1 cellular context compared by ENCODE assay signal in genomic region chr2:222708274-222708710, GRCh38.
A peak's percentile ranks its signal among the peaks of the same experiment; 100 is the strongest.
TF ChIP-seq lines count a peak whose summit lies in the region.

No MANE protein-coding gene starts in this region.

TF ChIP-seq in HepG2, 621 proteins besides CTCF, POLR2A, EP300 and RAD21 (continued from another document and continues in another):
- TF ChIP-seq SOX6 (IDR thresholded peaks at IDR 0.05) (no peak), SOX6 (CRISPR knock-in tag; IDR thresholded peaks at IDR 0.05) (peak; percentile 66; the same call in 1 of the 2 replicates), ZFP36L2 (CRISPR knock-in tag; IDR thresholded peaks at IDR 0.05) (no peak), ZNF382 (CRISPR knock-in tag; IDR thresholded peaks at IDR 0.05; ENCODE audit: borderline replicate concordance) (no peak), ZFP41 (CRISPR knock-in tag; IDR thresholded peaks at IDR 0.05; ENCODE audit: borderline replicate concordance) (0 out of 2 replicates have a peak, but pooled peaks have one; percentile 2), ZIK1 (CRISPR knock-in tag; IDR thresholded peaks at IDR 0.05; ENCODE audit: borderline replicate concordance, low read depth) (no peak), NR1H2 (CRISPR knock-in tag; IDR thresholded peaks at IDR 0.05; ENCODE audit: borderline replicate concordance, low read depth) (no peak), ZBTB38 (CRISPR knock-in tag; IDR thresholded peaks at IDR 0.05) (peak; percentile 79; the same call in 1 of the 2 replicates), SMAD3 (CRISPR knock-in tag; IDR thresholded peaks at IDR 0.05) (no peak), ZNF556 (CRISPR knock-in tag; IDR thresholded peaks at IDR 0.05; ENCODE audit: borderline replicate concordance) (no peak; the same call in 1 of the 2 replicates), ZNF354B (CRISPR knock-in tag; IDR thresholded peaks at IDR 0.05) (no peak), ZNF687 (CRISPR knock-in tag; IDR thresholded peaks at IDR 0.05) (peak; percentile 62), LCORL (IDR thresholded peaks at IDR 0.05) (peak; percentile 51; the same call in 1 of the 2 replicates), LCORL (CRISPR knock-in tag; IDR thresholded peaks at IDR 0.05) (peak; percentile 78; the same call in 1 of the 2 replicates), ZNF136 (CRISPR knock-in tag; IDR thresholded peaks at IDR 0.05; ENCODE audit: low read depth) (no peak), WIZ (CRISPR knock-in tag; IDR thresholded peaks at IDR 0.05) (no peak), DDIT3 (CRISPR knock-in tag; IDR thresholded peaks at IDR 0.05) (no peak), NFIB (CRISPR knock-in tag; IDR thresholded peaks at IDR 0.05; ENCODE audit: borderline replicate concordance) (no peak), ZNF614 (CRISPR knock-in tag; IDR thresholded peaks at IDR 0.05; ENCODE audit: borderline replicate concordance) (0 out of 2 replicates have a peak, but pooled peaks have one; percentile 32), LBX2 (CRISPR knock-in tag; IDR thresholded peaks at IDR 0.05; ENCODE audit: borderline replicate concordance) (no peak), ZNF639 (CRISPR knock-in tag; conservative IDR thresholded peaks at IDR 0.05) (no peak), TAF1 (CRISPR knock-in tag; IDR thresholded peaks at IDR 0.05) (no peak), ZNF550 (CRISPR knock-in tag; IDR thresholded peaks at IDR 0.05; ENCODE audit: borderline replicate concordance) (no peak), ZNF225 (CRISPR knock-in tag; IDR thresholded peaks at IDR 0.05) (peak; percentile 10; the same call in 1 of the 2 replicates), SOX13 (IDR thresholded peaks at IDR 0.05) (no peak), SOX13 (CRISPR knock-in tag; conservative IDR thresholded peaks at IDR 0.05 in 1 of 2, IDR thresholded peaks at IDR 0.05 in 1 of 2) (peak in 1 of 2 experiments; percentile 61; a peak in 1 of 4 replicates), AHDC1 (CRISPR knock-in tag; IDR thresholded peaks at IDR 0.05; ENCODE audit: borderline replicate concordance) (no peak), TARDBP (CRISPR knock-in tag; IDR thresholded peaks at IDR 0.05) (0 out of 2 replicates have a peak, but pooled peaks have one; percentile 19), FOXJ3 (CRISPR knock-in tag; IDR thresholded peaks at IDR 0.05; ENCODE audit: borderline replicate concordance) (peak; percentile 82; the same call in 1 of the 2 replicates), JDP2 (CRISPR knock-in tag; IDR thresholded peaks at IDR 0.05; ENCODE audit: borderline replicate concordance) (no peak), NFIC (IDR thresholded peaks at IDR 0.05; ENCODE audit: low read length) (0 out of 2 replicates have a peak, but pooled peaks have one; percentile 28), MYPOP (CRISPR knock-in tag; IDR thresholded peaks at IDR 0.05) (no peak), NCOR1 (IDR thresholded peaks at IDR 0.05; ENCODE audit: borderline replicate concordance, low read length) (no peak), KMT2B (CRISPR knock-in tag; IDR thresholded peaks at IDR 0.05) (no peak), PAF1 (CRISPR knock-in tag; IDR thresholded peaks at IDR 0.05) (no peak), HIVEP1 (CRISPR knock-in tag; IDR thresholded peaks at IDR 0.05) (no peak), ZFP62 (CRISPR knock-in tag; IDR thresholded peaks at IDR 0.05) (no peak), DR1 (CRISPR knock-in tag; IDR thresholded peaks at IDR 0.05) (no peak), ZNF318 (CRISPR knock-in tag; IDR thresholded peaks at IDR 0.05) (no peak), TBL1XR1 (IDR thresholded peaks at IDR 0.05; ENCODE audit: borderline replicate concordance, low read length, partially characterized antibody) (peak; percentile 45)
- TF ChIP-seq, protein P1, sequence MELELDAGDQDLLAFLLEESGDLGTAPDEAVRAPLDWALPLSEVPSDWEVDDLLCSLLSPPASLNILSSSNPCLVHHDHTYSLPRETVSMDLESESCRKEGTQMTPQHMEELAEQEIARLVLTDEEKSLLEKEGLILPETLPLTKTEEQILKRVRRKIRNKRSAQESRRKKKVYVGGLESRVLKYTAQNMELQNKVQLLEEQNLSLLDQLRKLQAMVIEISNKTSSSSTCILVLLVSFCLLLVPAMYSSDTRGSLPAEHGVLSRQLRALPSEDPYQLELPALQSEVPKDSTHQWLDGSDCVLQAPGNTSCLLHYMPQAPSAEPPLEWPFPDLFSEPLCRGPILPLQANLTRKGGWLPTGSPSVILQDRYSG (CRISPR knock-in tag; IDR thresholded peaks at IDR 0.05), result no peak
